23 cellular contexts compared by ENCODE assay signal in genomic region chr17:63173450-63173849, GRCh38.
"Had no signal": no experiment of that assay in that cellular context is flagged by ENCODE, and none has a peak within 500 bp of the region (broad histone marks: within the 10 kb centered on the region; RNA-seq: fewer than 3 reads in every experiment).

No MANE protein-coding gene starts in this region.

- H3K27ac Mint-ChIP-seq: activated B cell treated with CpG ODN at 0.5 μM for 24 hours; activated CD4-positive, alpha-beta memory T cell treated with anti-CD3 and anti-CD28 coated beads for 36 hours; activated CD8-positive, alpha-beta memory T cell treated with anti-CD3 and anti-CD28 coated beads, Interleukin-2, amount 10 ng/mL, durations not matched to agents 7 days and 5 days; activated naive CD8-positive, alpha-beta T cell treated with anti-CD3 and anti-CD28 coated beads for 36 hours; activated T-helper 17 cell treated with anti-CD3 and anti-CD28 coated beads, Interleukin-2, amount 50 U/mL, for 72 hours; memory B cell; progenitor cell of endocrine pancreas had no signal

- H3K4me3 Mint-ChIP-seq: activated B cell treated with CpG ODN at 0.5 μM for 24 hours; activated CD4-positive, alpha-beta memory T cell treated with anti-CD3 and anti-CD28 coated beads for 36 hours; activated CD8-positive, alpha-beta memory T cell treated with anti-CD3 and anti-CD28 coated beads, Interleukin-2, amount 10 ng/mL, durations not matched to agents 7 days and 5 days; activated naive CD8-positive, alpha-beta T cell treated with anti-CD3 and anti-CD28 coated beads for 36 hours; activated T-helper 17 cell treated with anti-CD3 and anti-CD28 coated beads, Interleukin-2, amount 50 U/mL, for 72 hours; central memory CD8-positive, alpha-beta T cell; memory B cell; naive B cell; neural crest cell had no signal

- H3K36me3 Mint-ChIP-seq: activated CD4-positive, alpha-beta memory T cell treated with anti-CD3 and anti-CD28 coated beads for 36 hours; activated CD8-positive, alpha-beta memory T cell treated with anti-CD3 and anti-CD28 coated beads, Interleukin-2, amount 10 ng/mL, durations not matched to agents 7 days and 5 days; memory B cell; naive B cell had no signal

- H3K4me1 ChIP-seq: colonic mucosa, right atrium auricular region, thyroid gland had no signal

- H3K27me3 ChIP-seq: colonic mucosa, right atrium auricular region, thyroid gland had no signal

- H3K27ac ChIP-seq: colonic mucosa, right atrium auricular region, thyroid gland had no signal

- H3K9me3 ChIP-seq: colonic mucosa, mucosa of descending colon, right atrium auricular region, thyroid gland had no signal

- H3K9me3 Mint-ChIP-seq: activated B cell treated with CpG ODN at 0.5 μM for 24 hours; activated CD4-positive, alpha-beta memory T cell treated with anti-CD3 and anti-CD28 coated beads for 36 hours; activated naive CD8-positive, alpha-beta T cell treated with anti-CD3 and anti-CD28 coated beads for 36 hours; activated T-helper 17 cell treated with anti-CD3 and anti-CD28 coated beads, Interleukin-2, amount 50 U/mL, for 72 hours; central memory CD8-positive, alpha-beta T cell; memory B cell had no signal

- ATAC-seq: activated CD8-positive, alpha-beta memory T cell treated with anti-CD3 and anti-CD28 coated beads, Interleukin-2, amount 10 ng/mL, durations not matched to agents 7 days and 5 days; activated T-helper 17 cell treated with anti-CD3 and anti-CD28 coated beads, Interleukin-2, amount 50 U/mL, for 72 hours; left ventricle myocardium superior; mucosa of descending colon had no signal

- H3K36me3 ChIP-seq: colonic mucosa, right atrium auricular region, thyroid gland had no signal

- H3K4me3 ChIP-seq: colonic mucosa, mucosa of descending colon, right atrium auricular region, thyroid gland had no signal

- H3K4me1 Mint-ChIP-seq: activated B cell treated with CpG ODN at 0.5 μM for 24 hours; activated CD8-positive, alpha-beta memory T cell treated with anti-CD3 and anti-CD28 coated beads, Interleukin-2, amount 10 ng/mL, durations not matched to agents 7 days and 5 days; activated T-helper 17 cell treated with anti-CD3 and anti-CD28 coated beads, Interleukin-2, amount 50 U/mL, for 72 hours; central memory CD8-positive, alpha-beta T cell; memory B cell; naive B cell had no signal

- H3K27me3 Mint-ChIP-seq: activated B cell treated with CpG ODN at 0.5 μM for 24 hours; activated CD4-positive, alpha-beta memory T cell treated with anti-CD3 and anti-CD28 coated beads for 36 hours; activated CD8-positive, alpha-beta memory T cell treated with anti-CD3 and anti-CD28 coated beads, Interleukin-2, amount 10 ng/mL, durations not matched to agents 7 days and 5 days; activated naive CD8-positive, alpha-beta T cell treated with anti-CD3 and anti-CD28 coated beads for 36 hours; activated T-helper 17 cell treated with anti-CD3 and anti-CD28 coated beads, Interleukin-2, amount 50 U/mL, for 72 hours; central memory CD8-positive, alpha-beta T cell; memory B cell; naive B cell; progenitor cell of endocrine pancreas had no signal

- DNase-seq: activated B cell treated with CpG ODN at 0.5 μM for 24 hours; activated CD4-positive, alpha-beta memory T cell treated with anti-CD3 and anti-CD28 coated beads for 36 hours; activated CD4-positive, alpha-beta T cell treated with anti-CD3 and anti-CD28 coated beads for 4 hours; activated CD8-positive, alpha-beta memory T cell treated with anti-CD3 and anti-CD28 coated beads, Interleukin-2, amount 10 ng/mL, durations not matched to agents 7 days and 5 days; activated naive CD4-positive, alpha-beta T cell; activated naive CD8-positive, alpha-beta T cell treated with anti-CD3 and anti-CD28 coated beads for 36 hours; activated T-cell treated with anti-CD3 and anti-CD28 coated beads, Interleukin-2, amount 50 U/mL, for 1 hour; amniotic stem cell; colonic mucosa; kidney glomerular epithelial cell; left ventricle myocardium superior; mucosa of descending colon; naive B cell; stimulated activated CD4-positive, alpha-beta T cell treated with anti-CD3 and anti-CD28 coated beads, Interleukin-12 subunit alpha, Interleukin-12 subunit beta, amount 100 ng/mL, for 4 hours; stimulated activated CD4-positive, alpha-beta T cell treated with anti-CD3 and anti-CD28 coated beads, Interleukin-2, amount 100 ng/mL, for 24 hours; stimulated activated naive CD4-positive, alpha-beta T cell treated with Interleukin-2 at 50 U/mL for 16 hours; thyroid gland had no signal
